Comparison of ENCODE assay signal across 1 cellular context in genomic region chr18:75253784-75254183, GRCh38.
TF ChIP-seq lines count a peak whose summit lies in the region.

No MANE protein-coding gene starts in this region.

TF ChIP-seq in H1, 55 proteins besides CTCF, POLR2A, EP300 and RAD21 (continued from another document):
- TF ChIP-seq CEBPB (IDR thresholded peaks at IDR 0.05; ENCODE audit: low read depth, low read length) = peak; percentile 92
